In genomic region chr12:95529693-95530225, GRCh38 we compare ENCODE assay signal across 23 cellular contexts.
"Had no signal": no experiment of that assay in that cellular context is flagged by ENCODE, and none has a peak within 500 bp of the region (broad histone marks: within the 10 kb centered on the region; RNA-seq: fewer than 3 reads in every experiment).

No MANE protein-coding gene starts in this region.

- H3K27ac Mint-ChIP-seq: activated naive CD4-positive, alpha-beta T cell treated with anti-CD3 and anti-CD28 coated beads, Interleukin-2, amount 50 U/mL, for 24 hours; activated T-cell treated with anti-CD3 and anti-CD28 coated beads, Interleukin-2, amount 50 U/mL, for 72 hours; natural killer cell treated with Interleukin-12 subunit alpha and Interleukin-12 subunit beta and Interleukin-15 and Interleukin-18, amount 100 ng/mL, for 72 hours had no signal

- H3K4me1 ChIP-seq: adrenal gland, upper lobe of right lung had no signal

- FAIRE-seq: astrocyte, bronchial epithelial cell, endothelial cell of umbilical vein had no signal

- H3K9me3 Mint-ChIP-seq: activated naive CD4-positive, alpha-beta T cell treated with anti-CD3 and anti-CD28 coated beads, Interleukin-2, amount 50 U/mL, for 24 hours; activated T-cell treated with anti-CD3 and anti-CD28 coated beads, Interleukin-2, amount 50 U/mL, for 72 hours; natural killer cell treated with Interleukin-12 subunit alpha and Interleukin-12 subunit beta and Interleukin-15 and Interleukin-18, amount 100 ng/mL, for 72 hours had no signal

- H3K27me3 ChIP-seq: adrenal gland, esophagus muscularis mucosa, upper lobe of right lung had no signal

- H3K36me3 ChIP-seq: adrenal gland, esophagus muscularis mucosa, upper lobe of right lung had no signal

- H3K4me3 Mint-ChIP-seq: activated naive CD4-positive, alpha-beta T cell treated with anti-CD3 and anti-CD28 coated beads, Interleukin-2, amount 50 U/mL, for 24 hours; activated T-cell treated with anti-CD3 and anti-CD28 coated beads, Interleukin-2, amount 50 U/mL, for 72 hours; natural killer cell treated with Interleukin-12 subunit alpha and Interleukin-12 subunit beta and Interleukin-15 and Interleukin-18, amount 100 ng/mL, for 72 hours had no signal

- H3K27me3 Mint-ChIP-seq: activated naive CD4-positive, alpha-beta T cell treated with anti-CD3 and anti-CD28 coated beads, Interleukin-2, amount 50 U/mL, for 24 hours had no signal

- DNase-seq: activated CD4-positive, alpha-beta T cell treated with anti-CD3 and anti-CD28 coated beads for 1 hour; activated CD8-positive, alpha-beta memory T cell treated with anti-CD3 and anti-CD28 coated beads for 24 hours; activated gamma-delta T cell; activated T-cell treated with anti-CD3 and anti-CD28 coated beads, Interleukin-2, amount 50 U/mL, for 72 hours; adrenal gland; dermis blood vessel endothelial cell; effector memory CD4-positive, alpha-beta T cell; left cardiac atrium; mesendoderm; nucleus accumbens; retina; stimulated activated CD4-positive, alpha-beta T cell treated with anti-CD3 and anti-CD28 coated beads, Interleukin-12 subunit alpha, Interleukin-12 subunit beta, amount 100 ng/mL, for 4 hours; stimulated activated CD4-positive, alpha-beta T cell treated with anti-CD3 and anti-CD28 coated beads, Interleukin-1b, Interleukin-23, amount 100 ng/mL, for 48 hours; stimulated activated CD8-positive, alpha-beta memory T cell treated with anti-CD3 and anti-CD28 coated beads, Interleukin-4, amount 100 ng/mL, for 48 hours; stimulated activated naive CD4-positive, alpha-beta T cell; upper lobe of right lung had no signal

- H3K27ac ChIP-seq: adrenal gland, esophagus muscularis mucosa, upper lobe of right lung, VCaP had no signal

- H3K36me3 Mint-ChIP-seq: natural killer cell treated with Interleukin-12 subunit alpha and Interleukin-12 subunit beta and Interleukin-15 and Interleukin-18, amount 100 ng/mL, for 72 hours had no signal

- H3K4me3 ChIP-seq: adrenal gland, esophagus muscularis mucosa, upper lobe of right lung had no signal

- H3K9me3 ChIP-seq: adrenal gland, esophagus muscularis mucosa, upper lobe of right lung had no signal
